In genomic region chr10:71244638-71245419, GRCh38 we compare ENCODE assay signal across 9 cellular contexts. TPM values are rescaled to one million over a fixed set of nuclear protein-coding genes. Genes with fewer than 3 reads are reported as not detected.
DNase-seq lines count a peak whose midpoint lies in the region; ATAC-seq, FAIRE-seq and TF ChIP-seq lines count a peak whose summit lies in the region.
"Had no signal": no experiment of that assay in that cellular context is flagged by ENCODE, and none has a peak within 500 bp of the region (broad histone marks: within the 10 kb centered on the region; RNA-seq: fewer than 3 reads in every experiment).

No MANE protein-coding gene starts in this region.

- H3K27me3 Mint-ChIP-seq in GM23338 (ENCODE audit: insufficient read depth, low read depth, poor library complexity) (peaks cover 15% of the 10 kb centered on the region), astrocyte (ENCODE audit: low read depth, unreplicated experiment) (peaks cover 5% of the 10 kb centered on the region)
- H3K27me3 Mint-ChIP-seq in stimulated activated memory B cell treated with anti-CD40 and anti-IgM and Interleukin-4, amounts not matched to agents 10 μg/mL and 1 μg/mL and 100 μg/mL, for 72 hours, result peaks cover 57% of the 10 kb centered on the region

- no peaks in the 10 kb centered on the region for H3K36me3 ChIP-seq in GM23338 (ENCODE audit: insufficient read depth)
- no peaks in the 10 kb centered on the region for H3K36me3 ChIP-seq in astrocyte (ENCODE audit: insufficient read depth, low read length)
- H3K36me3 ChIP-seq in smooth muscle cell (ENCODE audit: low read depth), result no peaks in the 10 kb centered on the region
- H3K36me3 ChIP-seq in WERI-Rb-1, result no peaks in the 10 kb centered on the region

- WGBS in smooth muscle cell (ENCODE audit: low lambda C conversion rate), result 36% methylated on average over 27 of the region's 27 CpGs

- H3K4me2 ChIP-seq in GM23338 (no peak overlapping the region), astrocyte (ENCODE audit: low read length) (peak overlapping the region; percentile 69), smooth muscle cell (peak overlapping the region; percentile 58)

- TF ChIP-seq CTCF in GM23338 (conservative IDR thresholded peaks at IDR 0.05; ENCODE audit: low read depth in 2 of 2) (no peak), astrocyte (IDR thresholded peaks at IDR 0.05; ENCODE audit: insufficient read depth, low read depth, low read length) (no peak), smooth muscle cell (IDR thresholded peaks at IDR 0.05; ENCODE audit: borderline replicate concordance, insufficient read depth, poor library complexity, severe bottlenecking) (no peak), WERI-Rb-1 (IDR thresholded peaks at IDR 0.05; ENCODE audit: low read depth, low read length) (no peak)

- DNase-seq in GM23338 (ENCODE audit: low spot score) (no peak), astrocyte (ENCODE audit: low read depth) (peak; percentile 70), left cardiac atrium (peak; percentile 71), smooth muscle cell (lab: John Stamatoyannopoulos, UW; ENCODE audit: unreplicated experiment) (peak; percentile 45), WERI-Rb-1 (no peak), NCI-H1105 treated with DMSO at 0.1 percent for 48 hours (lab: John Stamatoyannopoulos, UW) (no peak)
- DNase-seq: central memory CD4-positive, alpha-beta T cell had no signal

- peak overlapping the region; percentile 31 for H3K27ac Mint-ChIP-seq in GM23338
- no peak overlapping the region for H3K27ac Mint-ChIP-seq in astrocyte (ENCODE audit: unreplicated experiment)
- H3K27ac Mint-ChIP-seq in stimulated activated memory B cell treated with anti-CD40 and anti-IgM and Interleukin-4, amounts not matched to agents 10 μg/mL and 1 μg/mL and 100 μg/mL, for 72 hours, result no peak overlapping the region

- H3K4me1 ChIP-seq in GM23338 (ENCODE audit: insufficient read depth), result no peaks in the 10 kb centered on the region; the same call in 1 of the 2 replicates
- H3K4me1 ChIP-seq in astrocyte (ENCODE audit: insufficient read depth, low read length), result peaks cover 52% of the 10 kb centered on the region
- H3K4me1 ChIP-seq in smooth muscle cell (ENCODE audit: low read depth), result peaks cover 32% of the 10 kb centered on the region

- no peaks in the 10 kb centered on the region for H3K36me3 Mint-ChIP-seq in GM23338 (ENCODE audit: low read depth)
- H3K36me3 Mint-ChIP-seq in astrocyte (ENCODE audit: low read depth, unreplicated experiment), result peaks cover 2% of the 10 kb centered on the region
- no peaks in the 10 kb centered on the region for H3K36me3 Mint-ChIP-seq in stimulated activated memory B cell treated with anti-CD40 and anti-IgM and Interleukin-4, amounts not matched to agents 10 μg/mL and 1 μg/mL and 100 μg/mL, for 72 hours

- H3F3A ChIP-seq in GM23338 (replicated peaks; ENCODE audit: low read depth) (no peaks in the 10 kb centered on the region), smooth muscle cell (ENCODE audit: low read depth) (peaks cover 58% of the 10 kb centered on the region)

- H2AFZ ChIP-seq in GM23338 (no peak overlapping the region), astrocyte (ENCODE audit: low read depth, low read length) (no peak overlapping the region), smooth muscle cell (ENCODE audit: low read depth) (no peak overlapping the region)

- H3K4me3 Mint-ChIP-seq in GM23338, result no peak overlapping the region
- H3K4me3 Mint-ChIP-seq in astrocyte (ENCODE audit: unreplicated experiment), result no peak overlapping the region
- H3K4me3 Mint-ChIP-seq in stimulated activated memory B cell treated with anti-CD40 and anti-IgM and Interleukin-4, amounts not matched to agents 10 μg/mL and 1 μg/mL and 100 μg/mL, for 72 hours, result no peak overlapping the region

- ATAC-seq in GM23338 (no peak), left cardiac atrium (peak; percentile 68 to 72), GM19035 (IDR thresholded peaks at IDR 0.05; ENCODE audit: unreplicated experiment) (no peak)
- no peak for ATAC-seq in stimulated activated memory B cell treated with anti-CD40 and anti-IgM and Interleukin-4, amounts not matched to agents 10 μg/mL and 1 μg/mL and 100 μg/mL, for 72 hours

- intact Hi-C loops in left cardiac atrium (cut with DNase I), result no loop called here

- H4K20me1 ChIP-seq in GM23338 (replicated peaks; ENCODE audit: insufficient read depth) (peaks cover 6% of the 10 kb centered on the region), astrocyte (ENCODE audit: insufficient read depth, low read length) (peaks cover 36% of the 10 kb centered on the region), smooth muscle cell (ENCODE audit: low read depth) (peaks cover 82% of the 10 kb centered on the region)

- H3K9me2 ChIP-seq in GM23338 (ENCODE audit: insufficient read depth), result no peaks in the 10 kb centered on the region

- H3K9me3 Mint-ChIP-seq in GM23338 (no peaks in the 10 kb centered on the region), astrocyte (ENCODE audit: unreplicated experiment) (no peaks in the 10 kb centered on the region)
- H3K9me3 Mint-ChIP-seq in stimulated activated memory B cell treated with anti-CD40 and anti-IgM and Interleukin-4, amounts not matched to agents 10 μg/mL and 1 μg/mL and 100 μg/mL, for 72 hours, result no peaks in the 10 kb centered on the region

- no peaks in the 10 kb centered on the region for H3K9me3 ChIP-seq in astrocyte (ENCODE audit: insufficient read depth, low read depth, low read length)
- H3K9me3 ChIP-seq in smooth muscle cell (replicated peaks; ENCODE audit: low read depth), result no peaks in the 10 kb centered on the region
- no peaks in the 10 kb centered on the region for H3K9me3 ChIP-seq in WERI-Rb-1 (ENCODE audit: severe bottlenecking)

- H3K4me3 ChIP-seq in GM23338 (no peak overlapping the region), astrocyte (ENCODE audit: insufficient read depth, low read depth, low read length) (no peak overlapping the region), smooth muscle cell (no peak overlapping the region), WERI-Rb-1 (ENCODE audit: low read depth, low read length) (no peak overlapping the region)

- peaks cover 32% of the 10 kb centered on the region for H3K4me1 Mint-ChIP-seq in GM23338
- H3K4me1 Mint-ChIP-seq in astrocyte (ENCODE audit: low read depth, unreplicated experiment), result peaks cover 26% of the 10 kb centered on the region
- H3K4me1 Mint-ChIP-seq in stimulated activated memory B cell treated with anti-CD40 and anti-IgM and Interleukin-4, amounts not matched to agents 10 μg/mL and 1 μg/mL and 100 μg/mL, for 72 hours, result peaks cover 18% of the 10 kb centered on the region

- H3K27ac ChIP-seq in GM23338 (ENCODE audit: low read depth) (no peak overlapping the region), astrocyte (ENCODE audit: low read depth, low read length) (no peak overlapping the region), smooth muscle cell (ENCODE audit: low read depth) (peak overlapping the region; percentile 93), WERI-Rb-1 (no peak overlapping the region)

- H3K79me2 ChIP-seq in GM23338 (replicated peaks; ENCODE audit: insufficient read depth) (no peaks in the 10 kb centered on the region; the same call in 1 of the 2 replicates), astrocyte (ENCODE audit: insufficient read depth, low read length) (no peaks in the 10 kb centered on the region), smooth muscle cell (ENCODE audit: low read depth) (peaks cover 95% of the 10 kb centered on the region)

- FAIRE-seq in astrocyte (lab: Jason Lieb, UNC), result no peak

- H3K27me3 ChIP-seq in GM23338 (ENCODE audit: insufficient read depth) (no peaks in the 10 kb centered on the region), astrocyte (ENCODE audit: insufficient read depth, low read length) (no peaks in the 10 kb centered on the region), smooth muscle cell (ENCODE audit: low read depth) (no peaks in the 10 kb centered on the region), WERI-Rb-1 (ENCODE audit: insufficient read depth, low read depth, severe bottlenecking) (no peaks in the 10 kb centered on the region)

- H3K9ac ChIP-seq in astrocyte (ENCODE audit: low read length) (no peak overlapping the region), smooth muscle cell (ENCODE audit: low read depth) (peak overlapping the region; percentile 60)

TF ChIP-seq in GM23338, 12 proteins besides CTCF, POLR2A, EP300 and RAD21:
- TF ChIP-seq ETS1 (IDR thresholded peaks at IDR 0.05) (no peak), STAT1 (IDR thresholded peaks at IDR 0.05; ENCODE audit: unreplicated experiment) (no peak), EZH2 (IDR thresholded peaks at IDR 0.05; ENCODE audit: low read depth, unreplicated experiment) (no peak), ZNF114 (CRISPR knock-in tag; IDR thresholded peaks at IDR 0.05) (no peak)

RNA-seq across cellular contexts. Expression of gene UNC5B, which starts 32.5 kb away (rescaled TPM):
- total RNA-seq in GM23338 (2014; rRNA removed; shearing (Covaris generic)), result 25.2 and 31.2 TPM in 2 replicates
- polyA plus RNA-seq in GM23338 (2016; fragmentation: Nextera tagmentation; extraction: Ambion mirVana) (8.0 and 8.7 TPM in 2 replicates), smooth muscle cell (115 and 142 TPM in 2 replicates)
- total RNA-seq in astrocyte (15.0 and 32.8 TPM in 2 replicates), left cardiac atrium (10 to 100 TPM; 12.4 to 17.7 TPM), smooth muscle cell (89.6 and 92.7 TPM in 2 replicates)

Comparison
In these comparisons a context has a peak if more than half of its experiments do, and no peak if none do; other contexts are left out.
1. ATAC-seq: peak in left cardiac atrium (2 of 2); none in GM23338 (single experiment), GM19035 (single experiment) and stimulated activated memory B cell treated with anti-CD40 and anti-IgM and Interleukin-4, amounts not matched to agents 10 μg/mL and 1 μg/mL and 100 μg/mL, for 72 hours (single experiment).
2. DNase-seq: peak in astrocyte (single experiment), left cardiac atrium (single experiment) and smooth muscle cell (single experiment); none in GM23338 (single experiment), WERI-Rb-1 (single experiment) and NCI-H1105 treated with DMSO at 0.1 percent for 48 hours (single experiment).